In genomic region chr5:151427258-151427657, GRCh38 we compare ENCODE assay signal across 11 cellular contexts. TPM values are rescaled to one million over a fixed set of nuclear protein-coding genes. Genes with fewer than 3 reads are reported as not detected.
DNase-seq lines count a peak whose midpoint lies in the region; ATAC-seq and TF ChIP-seq lines count a peak whose summit lies in the region.
"Had no signal": no experiment of that assay in that cellular context is flagged by ENCODE, and none has a peak within 500 bp of the region (broad histone marks: within the 10 kb centered on the region; RNA-seq: fewer than 3 reads in every experiment).

No MANE protein-coding gene starts in this region.

- no peaks in the 10 kb centered on the region for H3K4me1 ChIP-seq in ascending aorta

- no peak overlapping the region for H3K4me3 ChIP-seq in ascending aorta

- H3K27me3 ChIP-seq in ascending aorta, result no peaks in the 10 kb centered on the region

- H3K9me3 Mint-ChIP-seq in activated B cell treated with CpG ODN at 0.5 μM for 24 hours, result no peaks in the 10 kb centered on the region
- no peaks in the 10 kb centered on the region for H3K9me3 Mint-ChIP-seq in activated T-helper 1 cell treated with anti-CD3 and anti-CD28 coated beads, Interleukin-12 subunit alpha, Interleukin-12 subunit beta, Interleukin-2, Interleukin-4 antibody, amounts not matched to agents 30 ng/mL and 10 ng/mL and 1 ng/mL, durations not matched to agents 14 hours and 24 hours and 36 hours
- H3K9me3 Mint-ChIP-seq: brain had no signal

- intact Hi-C loops in activated B cell treated with CpG ODN at 0.5 μM for 24 hours (cut with micrococcal nuclease), result loop anchor here (1.0 kb wide), 2 partner anchors 20 to 73 kb away; partner anchors contain the start of gene SLC36A1
- intact Hi-C loops in activated T-helper 1 cell treated with anti-CD3 and anti-CD28 coated beads, Interleukin-12 subunit alpha, Interleukin-12 subunit beta, Interleukin-2, Interleukin-4 antibody, amounts not matched to agents 30 ng/mL and 10 ng/mL and 1 ng/mL, durations not matched to agents 14 hours and 24 hours and 36 hours (cut with micrococcal nuclease), result no loop called here
- intact Hi-C loops in ascending aorta (cut with DNase I), result no loop called here

- POLR2A ChIA-PET in activated B cell treated with CpG ODN at 0.5 μM for 24 hours (lab: Charles Lee), result interaction anchor here (0.6 to 1.3 kb wide), 4 partner anchors 20 to 345 kb away, joined by 3 to 13 read pairs (median 4); partner anchors contain the start of genes G3BP1 and SLC36A1

- H3K27ac ChIP-seq in ascending aorta, result no peak overlapping the region

- H3K27me3 Mint-ChIP-seq in activated B cell treated with CpG ODN at 0.5 μM for 24 hours, result peaks cover 14% of the 10 kb centered on the region
- H3K27me3 Mint-ChIP-seq in activated T-helper 1 cell treated with anti-CD3 and anti-CD28 coated beads, Interleukin-12 subunit alpha, Interleukin-12 subunit beta, Interleukin-2, Interleukin-4 antibody, amounts not matched to agents 30 ng/mL and 10 ng/mL and 1 ng/mL, durations not matched to agents 14 hours and 24 hours and 36 hours (ENCODE audit: insufficient read depth), result peaks cover 4% of the 10 kb centered on the region

- no peaks in the 10 kb centered on the region for H3K36me3 ChIP-seq in ascending aorta

- H3K4me1 Mint-ChIP-seq in activated B cell treated with CpG ODN at 0.5 μM for 24 hours, result peaks cover 22% of the 10 kb centered on the region
- no peaks in the 10 kb centered on the region for H3K4me1 Mint-ChIP-seq in activated T-helper 1 cell treated with anti-CD3 and anti-CD28 coated beads, Interleukin-12 subunit alpha, Interleukin-12 subunit beta, Interleukin-2, Interleukin-4 antibody, amounts not matched to agents 30 ng/mL and 10 ng/mL and 1 ng/mL, durations not matched to agents 14 hours and 24 hours and 36 hours (ENCODE audit: low read depth)

- TF ChIP-seq CTCF in activated B cell treated with CpG ODN at 0.5 μM for 24 hours (IDR thresholded peaks at IDR 0.05) (no peak), ascending aorta (IDR thresholded peaks at IDR 0.05) (no peak)

- DNase-seq in activated B cell treated with CpG ODN at 0.5 μM for 24 hours, result peak; percentile 22
- DNase-seq in EL, result no peak
- DNase-seq in cerebellar cortex (ENCODE audit: low spot score), result no peak
- DNase-seq in activated T-helper 1 cell treated with anti-CD3 and anti-CD28 coated beads, Interleukin-12 subunit alpha, Interleukin-12 subunit beta, Interleukin-2, Interleukin-4 antibody, amounts not matched to agents 30 ng/mL and 10 ng/mL and 1 ng/mL, durations not matched to agents 14 hours and 24 hours and 36 hours (ENCODE audit: low spot score), result no peak
- DNase-seq in ascending aorta (ENCODE audit: low spot score in 2 of 2), result no peak
- DNase-seq: posterior cingulate gyrus, T-helper 9 cell had no signal

- no peak overlapping the region for H3K4me3 Mint-ChIP-seq in activated B cell treated with CpG ODN at 0.5 μM for 24 hours
- H3K4me3 Mint-ChIP-seq in activated T-helper 1 cell treated with anti-CD3 and anti-CD28 coated beads, Interleukin-12 subunit alpha, Interleukin-12 subunit beta, Interleukin-2, Interleukin-4 antibody, amounts not matched to agents 30 ng/mL and 10 ng/mL and 1 ng/mL, durations not matched to agents 14 hours and 24 hours and 36 hours, result no peak overlapping the region
- H3K4me3 Mint-ChIP-seq: brain had no signal

- H3K27ac Mint-ChIP-seq in activated B cell treated with CpG ODN at 0.5 μM for 24 hours, result peak overlapping the region; percentile 62
- H3K27ac Mint-ChIP-seq in activated T-helper 1 cell treated with anti-CD3 and anti-CD28 coated beads, Interleukin-12 subunit alpha, Interleukin-12 subunit beta, Interleukin-2, Interleukin-4 antibody, amounts not matched to agents 30 ng/mL and 10 ng/mL and 1 ng/mL, durations not matched to agents 14 hours and 24 hours and 36 hours, result no peak overlapping the region
- H3K27ac Mint-ChIP-seq: brain had no signal

- no peaks in the 10 kb centered on the region for H3K9me3 ChIP-seq in ascending aorta

- H3K36me3 Mint-ChIP-seq in activated B cell treated with CpG ODN at 0.5 μM for 24 hours (ENCODE audit: low read depth), result no peaks in the 10 kb centered on the region
- no peaks in the 10 kb centered on the region for H3K36me3 Mint-ChIP-seq in activated T-helper 1 cell treated with anti-CD3 and anti-CD28 coated beads, Interleukin-12 subunit alpha, Interleukin-12 subunit beta, Interleukin-2, Interleukin-4 antibody, amounts not matched to agents 30 ng/mL and 10 ng/mL and 1 ng/mL, durations not matched to agents 14 hours and 24 hours and 36 hours (ENCODE audit: low read depth)
- H3K36me3 Mint-ChIP-seq: brain had no signal

- CTCF ChIA-PET in activated B cell treated with CpG ODN at 0.5 μM for 24 hours (lab: Charles Lee), result interaction anchor here (0.9 to 1.4 kb wide), 3 partner anchors 20 to 225 kb away, joined by 3 to 9 read pairs (median 3); partner anchors contain the start of gene SLC36A1

- ATAC-seq in GM18502 (IDR thresholded peaks at IDR 0.05; ENCODE audit: poor library complexity, unreplicated experiment) (peak; percentile 100), GM19455 (IDR thresholded peaks at IDR 0.05; ENCODE audit: unreplicated experiment) (peak; percentile 97), HG03060 (IDR thresholded peaks at IDR 0.05; ENCODE audit: low read depth, unreplicated experiment) (peak; percentile 98), activated B cell treated with CpG ODN at 0.5 μM for 24 hours (ENCODE audit: low read depth) (peak; percentile 97)

RNA-seq across cellular contexts. Expression of gene SLC36A1, which starts 20.1 kb away (rescaled TPM):
- total RNA-seq in activated B cell treated with CpG ODN at 0.5 μM for 24 hours (9.9 and 14.1 TPM in 2 replicates), ascending aorta (19.9 TPM)
- total RNA-seq in activated T-helper 1 cell treated with anti-CD3 and anti-CD28 coated beads, Interleukin-12 subunit alpha, Interleukin-12 subunit beta, Interleukin-2, Interleukin-4 antibody, amounts not matched to agents 30 ng/mL and 10 ng/mL and 1 ng/mL, durations not matched to agents 14 hours and 24 hours and 36 hours, result 5.8 and 7.9 TPM in 2 replicates
